In the genomic region with DNA sequence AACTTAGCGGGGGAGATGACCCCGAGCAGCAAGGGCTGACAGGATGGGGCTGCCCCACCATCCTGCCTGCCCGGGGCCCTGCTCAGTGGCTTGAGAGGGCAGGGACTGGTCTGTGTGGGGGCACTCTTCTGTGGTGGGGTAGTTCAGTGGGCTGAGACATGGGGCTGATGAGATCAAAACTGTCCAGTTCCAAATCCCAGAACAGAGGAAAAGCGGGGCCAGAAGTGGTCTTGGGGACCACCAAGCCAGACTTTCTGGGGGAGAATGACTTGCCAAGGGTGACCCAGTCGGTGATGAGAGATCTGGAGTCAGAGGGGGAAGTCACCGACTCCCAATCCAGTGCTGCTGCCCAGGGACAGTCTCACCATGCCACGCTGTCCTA, we compare ENCODE assay signal across 25 cellular contexts. TPM values are rescaled to one million over a fixed set of nuclear protein-coding genes. Genes with fewer than 3 reads are reported as not detected.
DNase-seq lines count a peak whose midpoint lies in the region; TF ChIP-seq lines count a peak whose summit lies in the region.
"Had no signal": no experiment of that assay in that cellular context is flagged by ENCODE, and none has a peak within 500 bp of the region (broad histone marks: within the 10 kb centered on the region; RNA-seq: fewer than 3 reads in every experiment).

No MANE protein-coding gene starts in this region.

- H3K56ac ChIP-seq in H9 (ENCODE audit: insufficient read length, low read depth, low read length) = no peak overlapping the region

- no peak overlapping the region for H2BK20ac ChIP-seq in H9 (ENCODE audit: low read depth, low read length, poor library complexity, severe bottlenecking)

- peaks cover 20% of the 10 kb centered on the region for H3K27me3 Mint-ChIP-seq in H9 (ENCODE audit: low read depth)
- peaks cover 10% of the 10 kb centered on the region for H3K27me3 Mint-ChIP-seq in brain
- H3K27me3 Mint-ChIP-seq: CD4-positive, alpha-beta T cell had no signal

- no peaks in the 10 kb centered on the region; a peak in 1 of 5 replicates for H3K9me3 Mint-ChIP-seq in H9
- peaks cover 0 to 17% (median 0%) of the 10 kb centered on the region in 5 experiments for H3K9me3 Mint-ChIP-seq in brain
- H3K9me3 Mint-ChIP-seq: CD4-positive, alpha-beta T cell had no signal

- H3K9ac ChIP-seq in H9 (ENCODE audit: extremely low read depth, insufficient read length, low read length) = no peak overlapping the region
- H3K9ac ChIP-seq: BLaER1 treated with 17β-estradiol and CSF1 and Interleukin-3, amounts not matched to agents 10 nM and 100 nM; GM23248 had no signal

- H3K4me1 ChIP-seq in H9 (ENCODE audit: insufficient read depth, low read length) = no peaks in the 10 kb centered on the region
- H3K4me1 ChIP-seq: A549, SJSA1 had no signal

- no peak overlapping the region for H2BK15ac ChIP-seq in H9 (ENCODE audit: low read depth, low read length)

- H4K8ac ChIP-seq in H9 (replicated peaks; ENCODE audit: insufficient read length, low read depth, low read length) = no peak overlapping the region

- H2BK5ac ChIP-seq in H9 (ENCODE audit: insufficient read length, low read length) = no peak overlapping the region

- peak; percentile 20 for DNase-seq in H9
- DNase-seq in left kidney (ENCODE audit: low read depth, low spot score) = peak; percentile 8
- peak; percentile 56 for DNase-seq in posterior vena cava (ENCODE audit: low spot score)
- no peak for DNase-seq in NCI-H774 (lab: John Stamatoyannopoulos, UW)
- DNase-seq in stimulated activated naive CD4-positive, alpha-beta T cell treated with Interleukin-2 at 50 U/mL for 16 hours (lab: John Stamatoyannopoulos, UW) = no peak
- DNase-seq in activated CD4-positive, CD25-positive, alpha-beta regulatory T cell treated with anti-CD3 and anti-CD28 coated beads, Interleukin-2, amount 50 U/mL, for 72 hours = no peak
- DNase-seq: AML-193; CD4-positive, alpha-beta T cell; EL; GDM1; GM23248; H7; IMR-90; KG1; MG63; NCI-H2029; NCI-H446 treated with DMSO at 0.1 percent for 48 hours; NCI-H526; PC-9 had no signal

- H3K9me3 ChIP-seq in H9 (ENCODE audit: control insufficient read depth, low read depth, low read length) = no peaks in the 10 kb centered on the region
- H3K9me3 ChIP-seq: A549; BLaER1 treated with 17β-estradiol and CSF1 and Interleukin-3, amounts not matched to agents 10 nM and 100 nM; MG63; SJSA1 had no signal

- H3K14ac ChIP-seq in H9 (ENCODE audit: insufficient read depth, low read length) = no peak overlapping the region

- no peaks in the 10 kb centered on the region for H3K79me2 ChIP-seq in H9 (ENCODE audit: insufficient read depth, low read length)

- H3K4me2 ChIP-seq in H9 (ENCODE audit: insufficient read depth, insufficient read length, low read length) = no peak overlapping the region
- H3K4me2 ChIP-seq: A549, PC-9 had no signal

- H3K18ac ChIP-seq in H9 (ENCODE audit: insufficient read length, low read depth, low read length) = no peak overlapping the region

- H2BK12ac ChIP-seq in H9 (ENCODE audit: insufficient read length, low read depth, low read length) = no peak overlapping the region

- TF ChIP-seq CTCF in H9 (conservative IDR thresholded peaks at IDR 0.05) (no peak), brain (conservative IDR thresholded peaks at IDR 0.05) (no peak)

- intact Hi-C loops in posterior vena cava (cut with DNase I) = no loop called here

- H3K27ac Mint-ChIP-seq in H9 = no peak overlapping the region
- peak overlapping the region in 3 of 5 experiments; percentile 41 to 71 (median 56) for H3K27ac Mint-ChIP-seq in brain
- H3K27ac Mint-ChIP-seq: CD4-positive, alpha-beta T cell had no signal

- H2AFZ ChIP-seq in H9 (ENCODE audit: low read length) = no peak overlapping the region
- H2AFZ ChIP-seq: GM23248, PC-9 had no signal

- H3K36me3 Mint-ChIP-seq in H9 (ENCODE audit: insufficient read depth in 1 of 3, low read depth in 3 of 3) (peaks cover 2 to 11% (median 9%) of the 10 kb centered on the region in 3 experiments; a peak in 3 of 7 replicates), brain (peaks cover 29% of the 10 kb centered on the region)

- no peaks in the 10 kb centered on the region for H3K79me1 ChIP-seq in H9 (ENCODE audit: insufficient read depth, low read depth, low read length, poor library complexity, severe bottlenecking)

- no peak overlapping the region for H2AK5ac ChIP-seq in H9 (ENCODE audit: insufficient read length, low read length)

- no peak overlapping the region for H3K4ac ChIP-seq in H9 (ENCODE audit: low read depth, low read length)

- H3K27me3 ChIP-seq in H9 (ENCODE audit: insufficient read depth, low read length) = no peaks in the 10 kb centered on the region
- H3K27me3 ChIP-seq: BLaER1 treated with 17β-estradiol and CSF1 and Interleukin-3, amounts not matched to agents 10 nM and 100 nM; MG63; SJSA1 had no signal

- no peak overlapping the region for H3T11ph ChIP-seq in H9 (ENCODE audit: low read length)

- H3K4me1 Mint-ChIP-seq in H9 = peaks cover 12 to 18% of the 10 kb centered on the region in 2 experiments
- peaks cover 31% of the 10 kb centered on the region for H3K4me1 Mint-ChIP-seq in brain

- no peak overlapping the region for H4K5ac ChIP-seq in H9 (ENCODE audit: insufficient read length, low read depth, low read length)

- H4K20me1 ChIP-seq in H9 (ENCODE audit: control insufficient read depth, insufficient read depth, insufficient read length) = no peaks in the 10 kb centered on the region

- no CpG with 5 or more reads among the region's 7 CpGs for WGBS in H9 (ENCODE audit: extremely low coverage, insufficient read length, low lambda C conversion rate)

- H4K91ac ChIP-seq in H9 (ENCODE audit: insufficient read length, low read depth, low read length) = no peak overlapping the region

- no peak overlapping the region for H3K4me3 Mint-ChIP-seq in H9
- H3K4me3 Mint-ChIP-seq in brain = no peak overlapping the region
- H3K4me3 Mint-ChIP-seq: CD4-positive, alpha-beta T cell had no signal

- H3K23me2 ChIP-seq in H9 (ENCODE audit: insufficient read length, low read depth, low read length, poor library complexity, severe bottlenecking) = peaks cover 2% of the 10 kb centered on the region

- no peak overlapping the region for H3K27ac ChIP-seq in H9 (ENCODE audit: insufficient read length, low read depth, low read length)
- H3K27ac ChIP-seq: A549; BLaER1 treated with 17β-estradiol and CSF1 and Interleukin-3, amounts not matched to agents 10 nM and 100 nM; GM23248; PC-9; SJSA1 had no signal

- no peak overlapping the region for H2BK120ac ChIP-seq in H9 (ENCODE audit: low read depth, low read length, poor library complexity, severe bottlenecking)

- no peak overlapping the region for H3K23ac ChIP-seq in H9 (ENCODE audit: insufficient read length, low read depth, low read length)

RNA-seq across cellular contexts. Expression of gene GOSR2, which starts 27.6 kb away (rescaled TPM):
- total RNA-seq in H9 (2021) = 48.9 and 53.5 TPM in 2 replicates
- 40.1 TPM for polyA plus RNA-seq in brain (ENCODE audit: insufficient read depth, low read depth, low replicate concordance)
- total RNA-seq in posterior vena cava = 10 to 100 TPM; 52.0 to 56.1 TPM

RNA-seq across cellular contexts. Expression of gene RPRML, which starts 28.4 kb away (rescaled TPM):
- total RNA-seq in H9 (2021) (1.3 and 1.4 TPM in 2 replicates), posterior vena cava (not detected)
- polyA plus RNA-seq in brain (ENCODE audit: insufficient read depth, low read depth, low replicate concordance) = 3.5 TPM
- total RNA-seq: CD4-positive, alpha-beta T cell; GM23248; IMR-90; PC-9; Right ventricle myocardium superior; RPMI7951; SJSA1 had no signal
- polyA plus RNA-seq: GM23248, IMR-90 had no signal

Comparison
In these comparisons a context has a peak if more than half of its experiments do, and no peak if none do; other contexts are left out.
1. DNase-seq: peak in H9 (single experiment), left kidney (single experiment) and posterior vena cava (single experiment); none in NCI-H774 (single experiment), stimulated activated naive CD4-positive, alpha-beta T cell treated with Interleukin-2 at 50 U/mL for 16 hours (single experiment) and activated CD4-positive, CD25-positive, alpha-beta regulatory T cell treated with anti-CD3 and anti-CD28 coated beads, Interleukin-2, amount 50 U/mL, for 72 hours (single experiment).
2. H3K27ac Mint-ChIP-seq: peak in brain (3 of 5); none in H9 (0 of 3).